ENCODE assay signal across 11 cellular contexts in the genomic region with DNA sequence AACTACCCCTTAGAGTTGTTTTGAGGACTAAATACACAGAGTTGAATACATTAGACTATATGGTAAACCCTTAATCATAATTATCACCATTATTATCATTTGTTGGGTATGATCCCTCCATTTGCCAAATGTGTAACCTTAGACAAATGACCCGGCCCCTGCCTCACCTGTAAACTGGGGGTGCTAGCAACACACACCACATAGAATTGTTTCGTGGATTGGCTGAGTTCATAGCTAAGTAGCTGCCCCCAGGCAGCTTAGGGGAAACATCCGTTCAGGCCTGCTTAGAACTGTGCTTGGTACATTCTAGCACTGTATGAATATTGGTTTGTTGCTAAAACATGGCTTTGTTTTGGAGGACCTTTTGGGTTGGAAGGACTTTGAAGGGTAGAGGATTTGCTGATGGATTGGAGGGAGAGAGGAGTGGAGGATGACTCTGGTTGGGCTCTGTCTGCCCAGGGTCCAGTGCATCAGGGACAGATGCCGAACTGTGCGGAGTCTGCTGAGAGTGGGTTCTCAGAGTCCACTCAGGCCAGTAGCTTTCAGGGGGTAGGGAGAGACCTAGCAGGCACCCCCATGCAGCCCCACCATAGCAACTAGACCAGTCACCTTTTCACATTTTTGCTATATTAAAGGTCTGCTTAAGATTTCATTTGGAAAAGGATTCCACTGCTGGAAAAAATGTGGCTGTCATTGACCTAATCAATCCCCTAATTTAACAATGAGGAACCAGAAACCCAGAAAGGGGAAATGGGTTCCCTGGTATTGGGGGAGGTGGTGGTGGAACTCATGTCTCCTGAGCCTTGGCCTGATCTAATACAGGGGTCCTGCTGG. TPM values are rescaled to one million over a fixed set of nuclear protein-coding genes. Genes with fewer than 3 reads are reported as not detected.
DNase-seq lines count a peak whose midpoint lies in the region; ATAC-seq and TF ChIP-seq lines count a peak whose summit lies in the region.
"Had no signal": no experiment of that assay in that cellular context is flagged by ENCODE, and none has a peak within 500 bp of the region (broad histone marks: within the 10 kb centered on the region; RNA-seq: fewer than 3 reads in every experiment).

No MANE protein-coding gene starts in this region.

- no peak for DNase-seq in activated naive CD4-positive, alpha-beta T cell treated with anti-CD3 and anti-CD28 coated beads, Interleukin-2, amount 10 ng/mL, durations not matched to agents 7 days and 5 days
- no peak for DNase-seq in activated naive CD4-positive, alpha-beta T cell (lab: John Stamatoyannopoulos, UW)
- DNase-seq in activated B cell treated with CpG ODN at 0.5 μM for 24 hours (no peak), mesenteric fat pad (ENCODE audit: low spot score) (peak; percentile 43), transverse colon (no peak), NCI-H1930 (lab: John Stamatoyannopoulos, UW) (no peak), NCI-H2107 treated with DMSO at 0.1 percent for 48 hours (lab: John Stamatoyannopoulos, UW; ENCODE audit: unreplicated experiment) (no peak)
- DNase-seq in stimulated activated naive CD4-positive, alpha-beta T cell (lab: John Stamatoyannopoulos, UW), result no peak
- DNase-seq: activated CD4-positive, alpha-beta T cell treated with anti-CD3 and anti-CD28 coated beads, Interleukin-2, amount 50 U/mL, for 1 hour; cerebellar nuclear complex; NCI-H1092 treated with DMSO at 0.1 percent for 48 hours had no signal

- CTCF ChIA-PET in activated naive CD4-positive, alpha-beta T cell treated with anti-CD3 and anti-CD28 coated beads, Interleukin-2, amount 10 ng/mL, durations not matched to agents 7 days and 5 days (lab: Charles Lee), result no interaction called here
- CTCF ChIA-PET in activated B cell treated with CpG ODN at 0.5 μM for 24 hours (lab: Charles Lee), result no interaction called here

- peaks cover 26% of the 10 kb centered on the region for H3K4me1 Mint-ChIP-seq in activated naive CD4-positive, alpha-beta T cell treated with anti-CD3 and anti-CD28 coated beads, Interleukin-2, amount 10 ng/mL, durations not matched to agents 7 days and 5 days
- H3K4me1 Mint-ChIP-seq in activated B cell treated with CpG ODN at 0.5 μM for 24 hours, result peaks cover 34% of the 10 kb centered on the region

- in situ Hi-C loops in transverse colon (cut with MboI; ENCODE audit: low pct_ligation_motif_present in 1 of 4, low pct_unique_long_range_greater_than_20kb in 1 of 4, low sequenced_read_pairs in 3 of 4), result no loop called here

- POLR2A ChIA-PET in activated B cell treated with CpG ODN at 0.5 μM for 24 hours (lab: Charles Lee), result interaction anchor here (0.6 to 1.8 kb wide), 4 partner anchors 22 to 138 kb away, joined by 3 to 13 read pairs (median 4); no protein-coding TSS in a partner anchor

- no peak overlapping the region for H3K27ac Mint-ChIP-seq in activated naive CD4-positive, alpha-beta T cell treated with anti-CD3 and anti-CD28 coated beads, Interleukin-2, amount 10 ng/mL, durations not matched to agents 7 days and 5 days
- H3K27ac Mint-ChIP-seq in activated B cell treated with CpG ODN at 0.5 μM for 24 hours, result no peak overlapping the region

- H3K27me3 Mint-ChIP-seq in activated naive CD4-positive, alpha-beta T cell treated with anti-CD3 and anti-CD28 coated beads, Interleukin-2, amount 10 ng/mL, durations not matched to agents 7 days and 5 days, result peaks cover 73% of the 10 kb centered on the region
- H3K27me3 Mint-ChIP-seq in activated B cell treated with CpG ODN at 0.5 μM for 24 hours, result no peaks in the 10 kb centered on the region

- no peaks in the 10 kb centered on the region for H3K9me3 Mint-ChIP-seq in activated naive CD4-positive, alpha-beta T cell treated with anti-CD3 and anti-CD28 coated beads, Interleukin-2, amount 10 ng/mL, durations not matched to agents 7 days and 5 days
- H3K9me3 Mint-ChIP-seq in activated B cell treated with CpG ODN at 0.5 μM for 24 hours, result no peaks in the 10 kb centered on the region

- TF ChIP-seq CTCF in activated B cell treated with CpG ODN at 0.5 μM for 24 hours (IDR thresholded peaks at IDR 0.05), result no peak
- no peak for TF ChIP-seq CTCF in transverse colon (IDR thresholded peaks at IDR 0.05)

- TF ChIP-seq POLR2A in transverse colon (IDR thresholded peaks at IDR 0.05), result no peak

- peak overlapping the region; percentile 88 to 94 (median 92) for H3K27ac ChIP-seq in transverse colon

- H3K4me1 ChIP-seq in transverse colon, result peaks cover 9 to 63% (median 26%) of the 10 kb centered on the region in 4 donors

- no peaks in the 10 kb centered on the region for H3K36me3 Mint-ChIP-seq in activated naive CD4-positive, alpha-beta T cell treated with anti-CD3 and anti-CD28 coated beads, Interleukin-2, amount 10 ng/mL, durations not matched to agents 7 days and 5 days
- H3K36me3 Mint-ChIP-seq in activated B cell treated with CpG ODN at 0.5 μM for 24 hours (ENCODE audit: low read depth), result no peaks in the 10 kb centered on the region

- H3K27me3 ChIP-seq in transverse colon, result no peaks in the 10 kb centered on the region

- peak overlapping the region in 2 of 4 donors; percentile 63 to 84 for H3K4me3 ChIP-seq in transverse colon

- no peak for ATAC-seq in activated B cell treated with CpG ODN at 0.5 μM for 24 hours (ENCODE audit: low read depth)

- H3K4me3 Mint-ChIP-seq in activated naive CD4-positive, alpha-beta T cell treated with anti-CD3 and anti-CD28 coated beads, Interleukin-2, amount 10 ng/mL, durations not matched to agents 7 days and 5 days, result peak overlapping the region; percentile 70
- peak overlapping the region; percentile 66 for H3K4me3 Mint-ChIP-seq in activated B cell treated with CpG ODN at 0.5 μM for 24 hours

- H3K9me3 ChIP-seq in transverse colon, result no peaks in the 10 kb centered on the region

- TF ChIP-seq EP300 in transverse colon (IDR thresholded peaks at IDR 0.05; ENCODE audit: low read depth), result no peak

- H3K36me3 ChIP-seq in transverse colon, result no peaks in the 10 kb centered on the region

- intact Hi-C loops in activated B cell treated with CpG ODN at 0.5 μM for 24 hours (cut with micrococcal nuclease) (loop anchor here (2.0 kb wide), 1 partner anchor 161 kb away; no protein-coding TSS in a partner anchor), transverse colon (cut with DNase I; ENCODE audit: low total_unique reads) (loop anchor here (10.0 kb wide), 1 partner anchor 129 kb away; no protein-coding TSS in a partner anchor)

- WGBS in transverse colon (ENCODE audit: low coverage in 1 of 2), 2 donors, result 90 to 100% methylated on average over 1 to 5 of the region's 5 CpGs

RNA-seq across cellular contexts. Expression of a gene that starts 2.1 kb away (rescaled TPM):
- total RNA-seq in activated B cell treated with CpG ODN at 0.5 μM for 24 hours (61.3 and 62.6 TPM in 2 replicates), mesenteric fat pad (38.0 TPM), transverse colon (10 to 100 TPM; 16.2 to 24.3 (median 20.7) TPM)
